Comparison of ENCODE assay signal across 9 cellular contexts in the genomic region with DNA sequence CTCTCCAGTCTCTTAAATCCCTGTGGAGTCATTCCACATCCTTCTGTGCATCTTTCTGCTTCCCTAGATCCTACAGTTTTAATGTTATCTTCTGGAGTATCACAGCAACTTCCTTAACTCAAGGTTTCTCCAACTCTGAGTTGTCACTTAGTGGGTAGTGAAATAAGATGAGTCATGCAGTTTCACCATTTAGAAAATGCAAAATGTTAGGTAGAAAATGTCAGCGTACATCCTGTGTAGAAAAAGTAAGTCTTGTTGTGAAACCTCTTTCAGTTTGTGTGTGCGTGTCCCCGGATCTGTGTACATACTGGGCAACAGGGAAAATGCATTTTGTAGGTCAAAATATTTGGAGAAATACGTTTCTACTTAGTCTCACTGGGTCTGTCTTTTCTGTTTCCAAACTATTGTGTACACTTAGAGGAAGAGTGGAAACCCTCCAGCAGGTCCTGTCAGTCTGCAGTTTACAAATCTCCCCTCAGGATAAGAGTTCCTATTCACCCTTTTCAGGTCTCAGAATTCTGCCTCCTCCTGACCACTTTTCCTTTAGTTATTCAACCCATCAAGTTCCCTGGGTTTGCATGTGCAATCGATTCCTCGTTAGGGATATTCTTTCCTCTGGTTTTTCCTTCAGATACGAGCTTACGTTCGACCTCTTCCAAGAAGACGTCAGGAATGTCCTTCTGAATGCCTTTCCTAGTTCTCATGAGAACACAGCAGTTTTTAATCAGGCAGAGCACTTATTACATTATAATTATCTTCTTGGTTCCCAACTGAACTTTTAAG.
DNase-seq lines count a peak whose midpoint lies in the region; ATAC-seq and TF ChIP-seq lines count a peak whose summit lies in the region.
"Had no signal": no experiment of that assay in that cellular context is flagged by ENCODE, and none has a peak within 500 bp of the region (broad histone marks: within the 10 kb centered on the region; RNA-seq: fewer than 3 reads in every experiment).

No MANE protein-coding gene starts in this region.

- H3K9me3 ChIP-seq in thoracic aorta = no peaks in the 10 kb centered on the region

- DNase-seq in AML-193 (lab: John Stamatoyannopoulos, UW) = peak; percentile 94 to 95
- peak; percentile 31 for DNase-seq in OCI-M2 (lab: John Stamatoyannopoulos, UW; ENCODE audit: unreplicated experiment)
- DNase-seq in cardiac fibroblast (ENCODE audit: low read depth in 2 of 2) = peak; percentile 97 to 98
- peak in 1 of 2 donors; percentile 24 for DNase-seq in left colon
- no peak for DNase-seq in thoracic aorta (ENCODE audit: low spot score)
- DNase-seq in NCI-H2081 (lab: John Stamatoyannopoulos, UW) = no peak

- peak overlapping the region; percentile 90 to 94 for H3K27ac ChIP-seq in thoracic aorta
- H3K27ac ChIP-seq: VCaP had no signal

- TF ChIP-seq CTCF in cardiac fibroblast (IDR thresholded peaks at IDR 0.05; ENCODE audit: low read depth, low read length) (no peak), thoracic aorta (IDR thresholded peaks at IDR 0.05) (no peak)

- intact Hi-C loops in left colon (cut with DNase I, micrococcal nuclease) = no loop called here

- ATAC-seq in GM18867 (IDR thresholded peaks at IDR 0.05; ENCODE audit: unreplicated experiment) = peak; percentile 92
- ATAC-seq in HG03045 (IDR thresholded peaks at IDR 0.05; ENCODE audit: unreplicated experiment) = peak; percentile 86
- peak; percentile 25 for ATAC-seq in left colon
- peak; percentile 19 for ATAC-seq in thoracic aorta (ENCODE audit: insufficient number of reproducible peaks, low FRiP score, low read depth)

- no peaks in the 10 kb centered on the region for H3K36me3 ChIP-seq in thoracic aorta

- H3K4me3 ChIP-seq in cardiac fibroblast (replicated peaks in 1 of 2; ENCODE audit: low read depth in 2 of 2, low read length in 2 of 2) = peak overlapping the region; percentile 32 to 44
- peak overlapping the region; percentile 71 for H3K4me3 ChIP-seq in thoracic aorta

- H3K27me3 ChIP-seq in thoracic aorta (replicated peaks; ENCODE audit: insufficient read depth) = no peaks in the 10 kb centered on the region

- H3K4me1 ChIP-seq in thoracic aorta (ENCODE audit: control insufficient read depth in 1 of 2, low read depth in 2 of 2) = peaks cover 17 to 22% of the 10 kb centered on the region in 2 donors

Comparison
In these comparisons a context has a peak if more than half of its experiments do, and no peak if none do; other contexts are left out.
1. DNase-seq: peak in AML-193 (2 of 2), OCI-M2 (single experiment) and cardiac fibroblast (2 of 2); none in thoracic aorta (single experiment) and NCI-H2081 (0 of 2).
2. ATAC-seq: peak in every context shown above with its lines; median percentile 92 in GM18867; 86 in HG03045; 25 in left colon; 19 in thoracic aorta.